8 cellular contexts compared by ENCODE assay signal in the genomic region with DNA sequence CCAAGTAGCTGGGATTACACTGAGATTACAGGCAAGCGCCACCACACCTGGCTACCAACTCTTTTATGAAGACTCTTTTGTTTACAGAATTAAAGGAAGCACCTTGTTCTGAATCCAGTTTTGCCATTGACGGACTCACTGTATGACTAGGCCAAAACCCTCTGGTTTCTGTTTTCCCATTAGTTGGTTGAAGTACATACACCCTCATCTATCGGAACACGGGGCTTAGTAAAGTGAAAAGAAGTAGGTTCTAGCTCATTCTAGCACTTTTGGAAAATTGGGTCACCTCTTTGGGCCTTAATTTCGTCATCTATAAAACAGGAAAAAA.
DNase-seq lines count a peak whose midpoint lies in the region; ATAC-seq lines count a peak whose summit lies in the region.

No MANE protein-coding gene starts in this region.

- no peaks in the 10 kb centered on the region for H3K9me3 ChIP-seq in subcutaneous abdominal adipose tissue (ENCODE audit: control insufficient read depth in 5 of 5, low read length in 5 of 5)

- peaks cover 0 to 5% (median 4%) of the 10 kb centered on the region in 5 donors for H3K36me3 ChIP-seq in subcutaneous abdominal adipose tissue (ENCODE audit: control insufficient read depth in 5 of 5, insufficient read depth in 5 of 5, low read length in 5 of 5)

- H3K27ac Mint-ChIP-seq in activated CD8-positive, alpha-beta T cell treated with anti-CD3 and anti-CD28 coated beads, Interleukin-2, amount 10 ng/mL, durations not matched to agents 7 days and 5 days: peak overlapping the region; percentile 97

- POLR2A ChIA-PET in activated CD8-positive, alpha-beta T cell treated with anti-CD3 and anti-CD28 coated beads, Interleukin-2, amount 10 ng/mL, durations not matched to agents 7 days and 5 days (lab: Charles Lee): interaction anchor here (0.6 to 0.7 kb wide), 5 partner anchors 15 to 1770 kb away, joined by 3 to 4 read pairs (median 3); no protein-coding TSS in a partner anchor

- CTCF ChIA-PET in activated CD8-positive, alpha-beta T cell treated with anti-CD3 and anti-CD28 coated beads, Interleukin-2, amount 10 ng/mL, durations not matched to agents 7 days and 5 days (lab: Charles Lee): no interaction called here

- no peaks in the 10 kb centered on the region for H3K27me3 ChIP-seq in subcutaneous abdominal adipose tissue (ENCODE audit: control insufficient read depth in 5 of 5, insufficient read depth in 4 of 5, low read length in 5 of 5)

- DNase-seq in NOMO-1 treated with dmso at 0.1 percent for 144 hours (lab: John Stamatoyannopoulos, UW; ENCODE audit: unreplicated experiment): peak; percentile 39
- DNase-seq in NOMO-1 treated with DMSO at 0.1 percent for 48 hours (lab: John Stamatoyannopoulos, UW; ENCODE audit: unreplicated experiment): no peak
- no peak for DNase-seq in activated CD8-positive, alpha-beta T cell treated with anti-CD3 and anti-CD28 coated beads, Interleukin-2, amount 10 ng/mL, durations not matched to agents 7 days and 5 days
- DNase-seq in iris pigment epithelial cell (ENCODE audit: low read depth): peak; percentile 24
- DNase-seq in mesenteric fat pad (ENCODE audit: low spot score): no peak

- no peaks in the 10 kb centered on the region for H3K27me3 Mint-ChIP-seq in activated CD8-positive, alpha-beta T cell treated with anti-CD3 and anti-CD28 coated beads, Interleukin-2, amount 10 ng/mL, durations not matched to agents 7 days and 5 days (ENCODE audit: low read depth)

- H3K36me3 Mint-ChIP-seq in activated CD8-positive, alpha-beta T cell treated with anti-CD3 and anti-CD28 coated beads, Interleukin-2, amount 10 ng/mL, durations not matched to agents 7 days and 5 days (ENCODE audit: low read depth): peaks cover 7% of the 10 kb centered on the region

- H3K4me1 Mint-ChIP-seq in activated CD8-positive, alpha-beta T cell treated with anti-CD3 and anti-CD28 coated beads, Interleukin-2, amount 10 ng/mL, durations not matched to agents 7 days and 5 days (ENCODE audit: low read depth): peaks cover 17% of the 10 kb centered on the region

- no peaks in the 10 kb centered on the region for H3K9me3 Mint-ChIP-seq in activated CD8-positive, alpha-beta T cell treated with anti-CD3 and anti-CD28 coated beads, Interleukin-2, amount 10 ng/mL, durations not matched to agents 7 days and 5 days (ENCODE audit: insufficient read depth)

- H3K27ac ChIP-seq in subcutaneous abdominal adipose tissue (ENCODE audit: low read depth, low read length): peak overlapping the region; percentile 89

- peak overlapping the region; percentile 81 for H3K4me3 Mint-ChIP-seq in activated CD8-positive, alpha-beta T cell treated with anti-CD3 and anti-CD28 coated beads, Interleukin-2, amount 10 ng/mL, durations not matched to agents 7 days and 5 days

- peak overlapping the region; percentile 82 to 100 (median 98) for H3K4me3 ChIP-seq in subcutaneous abdominal adipose tissue (ENCODE audit: low read depth in 1 of 5, low read length in 5 of 5)

- peaks cover 0 to 22% (median 16%) of the 10 kb centered on the region in 5 donors for H3K4me1 ChIP-seq in subcutaneous abdominal adipose tissue (ENCODE audit: control insufficient read depth in 5 of 5, insufficient read depth in 5 of 5, low read length in 5 of 5)

- no peak for ATAC-seq in activated CD8-positive, alpha-beta T cell treated with anti-CD3 and anti-CD28 coated beads, Interleukin-2, amount 10 ng/mL, durations not matched to agents 7 days and 5 days
- ATAC-seq in HG02588 (IDR thresholded peaks at IDR 0.05; ENCODE audit: unreplicated experiment): no peak
- ATAC-seq in GM19023 (IDR thresholded peaks at IDR 0.05; ENCODE audit: unreplicated experiment): no peak

- peak overlapping the region; percentile 71 to 96 (median 92) for H3K9ac ChIP-seq in subcutaneous abdominal adipose tissue (ENCODE audit: low read length in 5 of 5)

Comparison
In these comparisons a context has a peak if more than half of its experiments do, and no peak if none do; other contexts are left out.
1. DNase-seq: peak in NOMO-1 treated with dmso at 0.1 percent for 144 hours (single experiment) and iris pigment epithelial cell (single experiment); none in NOMO-1 treated with DMSO at 0.1 percent for 48 hours (single experiment), activated CD8-positive, alpha-beta T cell treated with anti-CD3 and anti-CD28 coated beads, Interleukin-2, amount 10 ng/mL, durations not matched to agents 7 days and 5 days (single experiment) and mesenteric fat pad (single experiment).